28 cellular contexts compared by ENCODE assay signal in genomic region chr3:9673082-9673481, GRCh38. TPM values are rescaled to one million over a fixed set of nuclear protein-coding genes. Genes with fewer than 3 reads are reported as not detected.
"Had no signal": no experiment of that assay in that cellular context is flagged by ENCODE, and none has a peak within 500 bp of the region (broad histone marks: within the 10 kb centered on the region; RNA-seq: fewer than 3 reads in every experiment).

No MANE protein-coding gene starts in this region.

- H3K9me3 ChIP-seq: SJSA1 had no signal

- ATAC-seq: activated naive CD4-positive, alpha-beta T cell treated with anti-CD3 and anti-CD28 coated beads, Interleukin-2, amount 50 U/mL, for 72 hours; activated naive CD8-positive, alpha-beta T cell treated with anti-CD3 and anti-CD28 coated beads, Interleukin-2, amount 50 U/mL, for 24 hours; activated T-cell treated with anti-CD3 and anti-CD28 coated beads, Interleukin-2, amount 50 U/mL, for 4 hours; SK-N-SH treated with all-trans-retinoic acid at 6 μM for 48 hours; T-helper 17 cell; WTC11 had no signal

- H3K27ac ChIP-seq: brain microvascular endothelial cell, cardiac muscle cell, SJSA1 had no signal

- H3K4me3 ChIP-seq: cardiac muscle cell, SJSA1 had no signal

- DNase-seq: activated CD4-positive, alpha-beta memory T cell treated with anti-CD3 and anti-CD28 coated beads for 36 hours; activated CD4-positive, alpha-beta T cell treated with anti-CD3 and anti-CD28 coated beads for 48 hours; activated CD4-positive, CD25-positive, alpha-beta regulatory T cell treated with anti-CD3 and anti-CD28 coated beads, Interleukin-2, amount 50 U/mL, for 72 hours; activated CD8-positive, alpha-beta memory T cell treated with anti-CD3 and anti-CD28 coated beads for 24 hours; activated effector memory CD4-positive, alpha-beta T cell treated with anti-CD3 and anti-CD28 coated beads, Interleukin-2, amount 50 U/mL, for 16 hours; activated naive CD4-positive, alpha-beta T cell treated with Interleukin-2 at 50 U/mL for 16 hours; activated naive CD8-positive, alpha-beta T cell treated with anti-CD3 and anti-CD28 coated beads, Interleukin-2, amount 50 U/mL, for 24 hours; activated T-cell treated with anti-CD3 and anti-CD28 coated beads, Interleukin-2, amount 50 U/mL, for 4 hours; brain microvascular endothelial cell; cerebellar nuclear complex; MM.1S; NCI-H1105 treated with DMSO at 0.1 percent for 48 hours; NCI-H146; NCI-H187 treated with DMSO at 0.1 percent for 48 hours; NCI-H2081 treated with DMSO at 0.1 percent for 48 hours; NCI-H510A; NCI-H526 treated with DMSO at 0.1 percent for 48 hours; NCI-H82; RPMI8226; SHP77; T-helper 17 cell; T-helper 9 cell had no signal

- H3K27me3 ChIP-seq: brain microvascular endothelial cell, cardiac muscle cell, SJSA1 had no signal

RNA-seq across cellular contexts. Expression of gene CPNE9, which starts 30.6 kb away (rescaled TPM):
- total RNA-seq: activated CD4-positive, alpha-beta memory T cell treated with anti-CD3 and anti-CD28 coated beads for 36 hours; cardiac muscle cell; OCI-LY7; SJSA1; T-helper 17 cell had no signal
